12 cellular contexts compared by ENCODE assay signal in genomic region chr13:109715902-109716301, GRCh38.
A peak's percentile ranks its signal among the peaks of the same experiment; 100 is the strongest.
DNase-seq lines count a peak whose midpoint lies in the region; ATAC-seq, FAIRE-seq and TF ChIP-seq lines count a peak whose summit lies in the region.
"Had no signal": no experiment of that assay in that cellular context is flagged by ENCODE, and none has a peak within 500 bp of the region (broad histone marks: within the 10 kb centered on the region; RNA-seq: fewer than 3 reads in every experiment).

No MANE protein-coding gene starts in this region.

- H3K4me2 ChIP-seq in A549 (no peak overlapping the region), hepatocyte (no peak overlapping the region)

- H3K36me3 ChIP-seq in hepatocyte (replicated peaks; ENCODE audit: insufficient read depth, low read depth), result no peaks in the 10 kb centered on the region

- no peaks in the 10 kb centered on the region for H3K9me3 ChIP-seq in A549
- no peaks in the 10 kb centered on the region for H3K9me3 ChIP-seq in hepatocyte (ENCODE audit: low read depth)
- H3K9me3 ChIP-seq: body of pancreas had no signal

- H3K4me1 ChIP-seq in A549, result peaks cover 19% of the 10 kb centered on the region
- no peaks in the 10 kb centered on the region for H3K4me1 ChIP-seq in hepatocyte (ENCODE audit: insufficient read depth)
- H3K4me1 ChIP-seq: body of pancreas had no signal

- ATAC-seq in A549 (peak in 1 of 2 experiments; percentile 54; a peak in 1 of 6 replicates), HG03460 (IDR thresholded peaks at IDR 0.05; ENCODE audit: unreplicated experiment) (no peak), GM21619 (IDR thresholded peaks at IDR 0.05; ENCODE audit: unreplicated experiment) (no peak), GM18502 (IDR thresholded peaks at IDR 0.05; ENCODE audit: poor library complexity, unreplicated experiment) (no peak)
- ATAC-seq in stimulated activated naive CD8-positive, alpha-beta T cell treated with anti-CD3 and anti-CD28 coated beads, Interleukin-15, Interleukin-2, amounts not matched to agents 100 U/mL and 50 U/mL, for 24 hours, result no peak
- ATAC-seq: body of pancreas had no signal

- CTCF ChIA-PET in A549 (lab: Yijun Ruan, JAX), result no interaction called here

- FAIRE-seq in A549 (lab: Jason Lieb, UNC), result no peak

- TF ChIP-seq EP300 in A549 (IDR thresholded peaks at IDR 0.05), result no peak

- no peak for TF ChIP-seq POLR2A in A549 (IDR thresholded peaks at IDR 0.05; ENCODE audit: low read length)

- 91% methylated on average over 1 of the region's 1 CpG for WGBS in A549 (ENCODE audit: missing lambda C conversion rate)
- 88% methylated on average over 1 of the region's 1 CpG for WGBS in hepatocyte (ENCODE audit: low lambda C conversion rate, missing lambda C conversion rate)

- TF ChIP-seq CTCF in A549 (IDR thresholded peaks at IDR 0.05) (no peak), hepatocyte (IDR thresholded peaks at IDR 0.05; ENCODE audit: poor library complexity) (no peak)

- no peaks in the 10 kb centered on the region for H3K9me2 ChIP-seq in hepatocyte (replicated peaks; ENCODE audit: insufficient read depth)

- no peaks in the 10 kb centered on the region for H4K20me1 ChIP-seq in hepatocyte (ENCODE audit: insufficient read depth, poor library complexity, severe bottlenecking)

- no peak overlapping the region for H3K4me3 ChIP-seq in A549
- H3K4me3 ChIP-seq in hepatocyte, result no peak overlapping the region
- H3K4me3 ChIP-seq: body of pancreas had no signal

- TF ChIP-seq RAD21 in A549 (conservative IDR thresholded peaks at IDR 0.05 in 1 of 2, IDR thresholded peaks at IDR 0.05 in 1 of 2), result no peak

- POLR2A ChIA-PET in A549 (lab: Yijun Ruan, JAX), result no interaction called here

- H3K27me3 ChIP-seq in hepatocyte, result no peaks in the 10 kb centered on the region
- H3K27me3 ChIP-seq: body of pancreas had no signal

- no peak overlapping the region for H2AFZ ChIP-seq in hepatocyte

- peak in 1 of 2 experiments; percentile 43 for DNase-seq in A549 (ENCODE audit: low read depth in 1 of 2, low spot score in 1 of 2)
- peak; percentile 54 for DNase-seq in HT1080 (ENCODE audit: low read depth)
- peak; percentile 93 for DNase-seq in amniotic epithelial cell (ENCODE audit: low read depth)
- DNase-seq in hepatocyte (ENCODE audit: low spot score), result peak; percentile 52
- no peak for DNase-seq in stimulated activated naive CD8-positive, alpha-beta T cell treated with anti-CD3 and anti-CD28 coated beads, Interleukin-15, Interleukin-2, amounts not matched to agents 100 U/mL and 50 U/mL, for 24 hours
- DNase-seq: ACHN, MM.1S, NCI-H774 had no signal

- H3K27ac ChIP-seq in A549 (peak overlapping the region; percentile 22 to 54; a peak in 4 of 6 replicates), hepatocyte (no peak overlapping the region)
- H3K27ac ChIP-seq: body of pancreas had no signal

- H3K79me2 ChIP-seq in hepatocyte, result no peaks in the 10 kb centered on the region

TF ChIP-seq in A549, 52 proteins besides CTCF, POLR2A, EP300 and RAD21:
- TF ChIP-seq ZSCAN20 (CRISPR knock-in tag; IDR thresholded peaks at IDR 0.05) (no peak), PHF8 (IDR thresholded peaks at IDR 0.05; ENCODE audit: borderline replicate concordance, low read depth) (no peak), MAFK (IDR thresholded peaks at IDR 0.05; ENCODE audit: partially characterized antibody) (no peak), RFX5 (IDR thresholded peaks at IDR 0.05) (no peak), MYC (IDR thresholded peaks at IDR 0.05; ENCODE audit: borderline replicate concordance, low read length) (no peak), JUN (IDR thresholded peaks at IDR 0.05) (no peak), NR3C1 (IDR thresholded peaks at IDR 0.05) (no peak), MAZ (IDR thresholded peaks at IDR 0.05; ENCODE audit: borderline replicate concordance, low read depth, low read length) (no peak), SMC3 (IDR thresholded peaks at IDR 0.05) (no peak), FOSL2 (IDR thresholded peaks at IDR 0.05) (no peak), FOSL2 (CRISPR knock-in tag; IDR thresholded peaks at IDR 0.05) (no peak), REST (IDR thresholded peaks at IDR 0.05) (no peak), NFE2L2 (conservative IDR thresholded peaks at IDR 0.05; ENCODE audit: low read length) (no peak), POLR2AphosphoS2 (conservative IDR thresholded peaks at IDR 0.05; ENCODE audit: low read length) (no peak), BHLHE40 (IDR thresholded peaks at IDR 0.05; ENCODE audit: low read depth, low read length) (no peak), GATA3 (IDR thresholded peaks at IDR 0.05; ENCODE audit: borderline replicate concordance) (no peak)
